In genomic region chr13:68810660-68811059, GRCh38 we compare ENCODE assay signal across 13 cellular contexts.
A peak's percentile ranks its signal among the peaks of the same experiment; 100 is the strongest.
DNase-seq lines count a peak whose midpoint lies in the region; TF ChIP-seq lines count a peak whose summit lies in the region.
"Had no signal": no experiment of that assay in that cellular context is flagged by ENCODE, and none has a peak within 500 bp of the region (broad histone marks: within the 10 kb centered on the region; RNA-seq: fewer than 3 reads in every experiment).

No MANE protein-coding gene starts in this region.

- H4K8ac ChIP-seq in neuronal stem cell (ENCODE audit: low read depth, low read length), result no peak overlapping the region

- no peak overlapping the region for H4K91ac ChIP-seq in neuronal stem cell (ENCODE audit: low read depth, low read length, poor library complexity)

- H2BK12ac ChIP-seq in neuronal stem cell (ENCODE audit: low read length), result no peak overlapping the region

- H3K14ac ChIP-seq in neuronal stem cell (ENCODE audit: low read length), result no peak overlapping the region

- H3K9me3 ChIP-seq in neuronal stem cell (replicated peaks in 1 of 2; ENCODE audit: control insufficient read depth in 2 of 2, insufficient read depth in 1 of 2, low read depth in 1 of 2, low read length in 2 of 2), result no peaks in the 10 kb centered on the region
- H3K9me3 ChIP-seq in ovary, result no peaks in the 10 kb centered on the region
- no peaks in the 10 kb centered on the region for H3K9me3 ChIP-seq in adrenal gland (replicated peaks in 1 of 3)
- H3K9me3 ChIP-seq: uterus had no signal

- no peak overlapping the region for H2BK120ac ChIP-seq in neuronal stem cell (ENCODE audit: low read depth, low read length)

- no peak overlapping the region for H3K23ac ChIP-seq in neuronal stem cell (ENCODE audit: low read depth, low read length, poor library complexity)

- H3K4me3 ChIP-seq in NB4 (ENCODE audit: low read depth, low read length), result no peak overlapping the region
- H3K4me3 ChIP-seq in neuronal stem cell (ENCODE audit: low read length in 2 of 2), result no peak overlapping the region
- H3K4me3 ChIP-seq in ovary, result no peak overlapping the region
- H3K4me3 ChIP-seq in adrenal gland, result no peak overlapping the region
- H3K4me3 ChIP-seq: uterus had no signal

- WGBS in neuronal stem cell (ENCODE audit: extremely low coverage in 2 of 2, insufficient read length in 2 of 2, insufficient replicate concordance in 1 of 2), 2 donors, result no CpG with 5 or more reads among the region's 1 CpG
- 0 to 87% (median 2%) methylated on average over 1 of the region's 1 CpG for WGBS in ovary, 3 donors
- 0 to 34% (median 0%) methylated on average over 1 of the region's 1 CpG for WGBS in adrenal gland, 4 donors

- no peak overlapping the region for H3K9ac ChIP-seq in neuronal stem cell (ENCODE audit: low read depth, low read length, poor library complexity)

- intact Hi-C loops in ovary (cut with DNase I), result no loop called here
- intact Hi-C loops in adrenal gland (cut with DNase I), result no loop called here

- H2BK15ac ChIP-seq in neuronal stem cell (ENCODE audit: low read length), result no peak overlapping the region

- TF ChIP-seq POLR2A in NB4 (IDR thresholded peaks at IDR 0.05; ENCODE audit: extremely low read depth, insufficient read length) (no peak), ovary (IDR thresholded peaks at IDR 0.05) (no peak), adrenal gland (IDR thresholded peaks at IDR 0.05) (no peak)

- H3K4me1 ChIP-seq in neuronal stem cell (ENCODE audit: control insufficient read depth in 2 of 2, insufficient read depth in 1 of 2, low read depth in 1 of 2, low read length in 2 of 2), result peaks cover 0 to 5% of the 10 kb centered on the region in 2 donors
- no peaks in the 10 kb centered on the region for H3K4me1 ChIP-seq in ovary (ENCODE audit: insufficient read depth)
- H3K4me1 ChIP-seq in adrenal gland (replicated peaks in 1 of 2), result no peaks in the 10 kb centered on the region
- H3K4me1 ChIP-seq: uterus had no signal

- H3K18ac ChIP-seq in neuronal stem cell (ENCODE audit: low read length), result no peak overlapping the region

- H2BK5ac ChIP-seq in neuronal stem cell (ENCODE audit: low read length), result no peak overlapping the region

- no peaks in the 10 kb centered on the region for H3K27me3 ChIP-seq in neuronal stem cell (ENCODE audit: control insufficient read depth in 3 of 3, insufficient read depth in 3 of 3, low read depth in 1 of 3, low read length in 3 of 3)
- H3K27me3 ChIP-seq in ovary, result no peaks in the 10 kb centered on the region
- no peaks in the 10 kb centered on the region for H3K27me3 ChIP-seq in adrenal gland
- H3K27me3 ChIP-seq: uterus had no signal

- H3K79me1 ChIP-seq in neuronal stem cell (ENCODE audit: low read depth, low read length), result no peaks in the 10 kb centered on the region

- no peak overlapping the region for H2AFZ ChIP-seq in neuronal stem cell (ENCODE audit: low read length)

- H3K36me3 ChIP-seq in neuronal stem cell (replicated peaks in 1 of 2; ENCODE audit: control insufficient read depth in 2 of 2, insufficient read depth in 2 of 2, low read length in 2 of 2) (no peaks in the 10 kb centered on the region), ovary (no peaks in the 10 kb centered on the region), adrenal gland (replicated peaks in 1 of 2) (no peaks in the 10 kb centered on the region)
- H3K36me3 ChIP-seq: uterus had no signal

- no peak overlapping the region for H2AK5ac ChIP-seq in neuronal stem cell (ENCODE audit: low read depth, low read length)

- DNase-seq in NCI-H2171 treated with DMSO at 0.1 percent for 48 hours (lab: John Stamatoyannopoulos, UW), result peak; percentile 19
- no peak for DNase-seq in NCI-H2171 (lab: John Stamatoyannopoulos, UW)
- DNase-seq in NB4 (ENCODE audit: low read depth), result peak; percentile 12
- DNase-seq in neuronal stem cell (ENCODE audit: low spot score), result peak; percentile 21
- DNase-seq in activated naive CD4-positive, alpha-beta T cell (lab: John Stamatoyannopoulos, UW), result no peak
- DNase-seq in ovary, result no peak
- DNase-seq in adrenal gland, result no peak
- DNase-seq: activated CD4-positive, alpha-beta memory T cell treated with anti-CD3 and anti-CD28 coated beads for 36 hours; cerebellar nuclear complex; stimulated activated CD4-positive, alpha-beta T cell treated with anti-CD3 and anti-CD28 coated beads, Interleukin-4, amount 100 ng/mL, for 1 hour; stimulated activated naive CD4-positive, alpha-beta T cell; uterus had no signal

- TF ChIP-seq EP300 in ovary (IDR thresholded peaks at IDR 0.05), result no peak

- H3K4me2 ChIP-seq in neuronal stem cell (ENCODE audit: insufficient read depth, low read length, poor library complexity, severe bottlenecking), result no peak overlapping the region

- TF ChIP-seq CTCF in NB4 (IDR thresholded peaks at IDR 0.05; ENCODE audit: low read depth, low read length), result peak; percentile 24
- peak; percentile 46 for TF ChIP-seq CTCF in VCaP (conservative IDR thresholded peaks at IDR 0.05)
- TF ChIP-seq CTCF in ovary (IDR thresholded peaks at IDR 0.05), result no peak
- no peak for TF ChIP-seq CTCF in adrenal gland (IDR thresholded peaks at IDR 0.05)

- H3K27ac ChIP-seq in VCaP, result no peak overlapping the region
- no peak overlapping the region for H3K27ac ChIP-seq in neuronal stem cell (replicated peaks; ENCODE audit: low read length)
- no peak overlapping the region for H3K27ac ChIP-seq in ovary
- H3K27ac ChIP-seq in adrenal gland, result no peak overlapping the region
- H3K27ac ChIP-seq: uterus had no signal

- H3K4ac ChIP-seq in neuronal stem cell (ENCODE audit: low read length), result no peak overlapping the region

Comparison
In these comparisons a context has a peak if more than half of its experiments do, and no peak if none do; other contexts are left out.
1. DNase-seq: peak in NCI-H2171 treated with DMSO at 0.1 percent for 48 hours (single experiment), NB4 (single experiment) and neuronal stem cell (single experiment); none in NCI-H2171 (single experiment), activated naive CD4-positive, alpha-beta T cell (0 of 4), ovary (0 of 5) and adrenal gland (0 of 7).
2. CTCF ChIP-seq: peak in NB4 (single experiment) and VCaP (single experiment); none in ovary (0 of 3) and adrenal gland (0 of 6).